27 cellular contexts compared by ENCODE assay signal in genomic region chr10:93425861-93426260, GRCh38. TPM values are rescaled to one million over a fixed set of nuclear protein-coding genes. Genes with fewer than 3 reads are reported as not detected.
DNase-seq lines count a peak whose midpoint lies in the region; ATAC-seq, FAIRE-seq and TF ChIP-seq lines count a peak whose summit lies in the region.
"Had no signal": no experiment of that assay in that cellular context is flagged by ENCODE, and none has a peak within 500 bp of the region (broad histone marks: within the 10 kb centered on the region; RNA-seq: fewer than 3 reads in every experiment).

No MANE protein-coding gene starts in this region.

- H2AFZ ChIP-seq in PC-3 (ENCODE audit: low read length) (no peak overlapping the region), osteoblast (ENCODE audit: low read length) (no peak overlapping the region)

- H3K27ac ChIP-seq in A549 (peak overlapping the region in 1 of 2 experiments; percentile 66; a peak in 3 of 6 replicates), PC-3 (ENCODE audit: low read length) (peak overlapping the region; percentile 58), esophagus (ENCODE audit: low read depth in 2 of 2, low read length in 1 of 2) (peak overlapping the region; percentile 38 to 86), osteoblast (ENCODE audit: low read depth, low read length) (peak overlapping the region; percentile 73)
- H3K27ac ChIP-seq: KMS-11, neutrophil, SJCRH30 had no signal

- H3K4me2 ChIP-seq in A549 (no peak overlapping the region), PC-3 (ENCODE audit: low read length) (no peak overlapping the region), osteoblast (ENCODE audit: insufficient read depth, low read length) (no peak overlapping the region)
- H3K4me2 ChIP-seq: KMS-11 had no signal

- H3F3A ChIP-seq in PC-3 (ENCODE audit: low read length, unreplicated experiment), result no peaks in the 10 kb centered on the region

- 91% methylated on average over 6 of the region's 6 CpGs for WGBS in A549 (ENCODE audit: missing lambda C conversion rate)
- 87 to 92% methylated on average over 6 of the region's 6 CpGs for WGBS in esophagus, 2 donors

- POLR2A ChIA-PET in A549 (lab: Yijun Ruan, JAX) (no interaction called here), PC-3 (lab: Charles Lee; ENCODE audit: unreplicated experiment) (no interaction called here), WTC11 (lab: Charles Lee) (interaction anchor here (0.7 kb wide), 1 partner anchor 20 kb away, joined by 4 read pairs; no protein-coding TSS in a partner anchor)

- TF ChIP-seq POLR2A in A549 (IDR thresholded peaks at IDR 0.05; ENCODE audit: low read length), result no peak

- H3K4me1 Mint-ChIP-seq in WTC11, result peaks cover 16% of the 10 kb centered on the region

- H3K9ac ChIP-seq in PC-3 (ENCODE audit: low read length), result no peak overlapping the region
- H3K9ac ChIP-seq: KMS-11 had no signal

- H3K4me3 ChIP-seq in A549 (no peak overlapping the region), PC-3 (ENCODE audit: low read length) (no peak overlapping the region), esophagus (ENCODE audit: low read depth in 1 of 2, low read length in 2 of 2) (no peak overlapping the region), osteoblast (ENCODE audit: insufficient read depth, low read length) (no peak overlapping the region)
- H3K4me3 ChIP-seq: HAP-1, SJCRH30 had no signal

- CTCF ChIA-PET in A549 (lab: Yijun Ruan, JAX) (interaction anchor here (0.5 to 2.6 kb wide), 4 partner anchors 18 to 735 kb away, joined by 3 to 12 read pairs (median 4); partner anchors contain the start of gene MYOF), PC-3 (lab: Charles Lee) (no interaction called here), WTC11 (lab: Charles Lee) (interaction anchor here (0.7 to 2.5 kb wide), 7 partner anchors 15 to 310 kb away, joined by 4 to 24 read pairs (median 7); partner anchors contain the start of gene MYOF)

- no peak for TF ChIP-seq EP300 in A549 (IDR thresholded peaks at IDR 0.05)

- no peak overlapping the region for H3K4me3 Mint-ChIP-seq in WTC11
- H3K4me3 Mint-ChIP-seq: activated naive CD8-positive, alpha-beta T cell treated with anti-CD3 and anti-CD28 coated beads for 36 hours; activated T-cell treated with anti-CD3 and anti-CD28 coated beads, Interleukin-2, amount 50 U/mL, for 24 hours had no signal

- TF ChIP-seq RAD21 in A549 (conservative IDR thresholded peaks at IDR 0.05 in 1 of 2, IDR thresholded peaks at IDR 0.05 in 1 of 2), result no peak

- H4K20me1 ChIP-seq in PC-3 (ENCODE audit: low read length) (no peaks in the 10 kb centered on the region), osteoblast (ENCODE audit: insufficient read depth, low read length) (peaks cover 3% of the 10 kb centered on the region)

- no peaks in the 10 kb centered on the region for H3K36me3 Mint-ChIP-seq in WTC11
- H3K36me3 Mint-ChIP-seq: CD8-positive, alpha-beta memory T cell had no signal

- H3K9me2 ChIP-seq in PC-3 (replicated peaks; ENCODE audit: low read length), result no peaks in the 10 kb centered on the region

- H3K36me3 ChIP-seq in PC-3 (ENCODE audit: low read depth, low read length), result peaks cover 53% of the 10 kb centered on the region
- peaks cover 0 to 9% of the 10 kb centered on the region in 2 donors for H3K36me3 ChIP-seq in esophagus (ENCODE audit: control insufficient read depth in 2 of 2, insufficient read depth in 2 of 2, low read length in 1 of 2)
- H3K36me3 ChIP-seq in osteoblast (ENCODE audit: insufficient read depth, low read length), result peaks cover 71% of the 10 kb centered on the region
- H3K36me3 ChIP-seq: HAP-1, neutrophil, SJCRH30 had no signal

- H3K4me1 ChIP-seq in A549 (peaks cover 30% of the 10 kb centered on the region), PC-3 (ENCODE audit: insufficient read depth, low read length) (peaks cover 6% of the 10 kb centered on the region; the same call in 1 of the 2 replicates), esophagus (ENCODE audit: control insufficient read depth in 2 of 2, insufficient read depth in 2 of 2, low read length in 1 of 2) (peaks cover 5 to 11% of the 10 kb centered on the region in 2 donors), osteoblast (ENCODE audit: insufficient read depth, low read length) (peaks cover 13% of the 10 kb centered on the region)
- H3K4me1 ChIP-seq: HAP-1, SJCRH30 had no signal

- no peak for FAIRE-seq in A549 (lab: Jason Lieb, UNC)
- FAIRE-seq: bronchial epithelial cell, endothelial cell of umbilical vein, GM12892, RCC 7860 had no signal

- ATAC-seq in A549, result peak; percentile 10 to 19; a peak in 1 of 6 replicates
- ATAC-seq in PC-3, result no peak
- ATAC-seq in WTC11, result no peak

- BruUV-seq in PC-3 (replicated peaks; lab: Mats Ljungman, UMichigan), result no TSS peak

- H3K9me3 ChIP-seq in A549, result peaks cover 6% of the 10 kb centered on the region; the same call in 2 of the 3 replicates
- H3K9me3 ChIP-seq in PC-3 (ENCODE audit: low read length), result no peaks in the 10 kb centered on the region
- no peaks in the 10 kb centered on the region for H3K9me3 ChIP-seq in esophagus (ENCODE audit: control insufficient read depth in 2 of 2, insufficient read depth in 1 of 2, low read depth in 1 of 2, low read length in 1 of 2)
- no peaks in the 10 kb centered on the region for H3K9me3 ChIP-seq in osteoblast (ENCODE audit: low read depth, low read length)
- H3K9me3 ChIP-seq: neutrophil, SJCRH30 had no signal

- DNase-seq in A549 (ENCODE audit: low read depth in 1 of 2, low spot score in 1 of 2) (no peak), PC-3 (no peak), osteoblast (ENCODE audit: insufficient read length, low spot score, missing footprints) (no peak), WTC11 (ENCODE audit: low spot score) (no peak), NCI-H446 (lab: John Stamatoyannopoulos, UW) (no peak), DMS 273 (lab: John Stamatoyannopoulos, UW; ENCODE audit: unreplicated experiment) (no peak), NCI-H748 treated with DMSO at 0.1 percent for 48 hours (lab: John Stamatoyannopoulos, UW) (no peak)
- DNase-seq: activated CD4-positive, alpha-beta T cell treated with anti-CD3 and anti-CD28 coated beads, Interleukin-2, amount 50 U/mL, for 1 hour; activated effector memory CD4-positive, alpha-beta T cell treated with anti-CD3 and anti-CD28 coated beads, Interleukin-2, amount 50 U/mL, for 16 hours; activated naive CD8-positive, alpha-beta T cell treated with anti-CD3 and anti-CD28 coated beads for 36 hours; activated T-cell treated with anti-CD3 and anti-CD28 coated beads, Interleukin-2, amount 50 U/mL, for 24 hours; anterior cingulate cortex; CD8-positive, alpha-beta memory T cell; glutamatergic neuron; mesenchymal stem cell; NCI-H2029; NCI-H524 treated with DMSO at 0.1 percent for 48 hours; SJCRH30; stimulated activated CD4-positive, alpha-beta T cell treated with anti-CD3 and anti-CD28 coated beads, Interleukin-4, amount 100 ng/mL, for 4 hours had no signal

- no peak for TF ChIP-seq CTCF in A549 (IDR thresholded peaks at IDR 0.05)
- TF ChIP-seq CTCF in PC-3 (conservative IDR thresholded peaks at IDR 0.05; ENCODE audit: low read depth, low read length), result no peak
- no peak for TF ChIP-seq CTCF in osteoblast (IDR thresholded peaks at IDR 0.05; ENCODE audit: extremely low read depth, low read depth, low read length)
- TF ChIP-seq CTCF in WTC11 (IDR thresholded peaks at IDR 0.05), result no peak

- no peak overlapping the region; the same call in 1 of the 2 replicates for H3K27ac Mint-ChIP-seq in WTC11
- H3K27ac Mint-ChIP-seq: activated naive CD8-positive, alpha-beta T cell treated with anti-CD3 and anti-CD28 coated beads for 36 hours had no signal

- H3K27me3 ChIP-seq in PC-3 (ENCODE audit: low read length) (no peaks in the 10 kb centered on the region), esophagus (ENCODE audit: control insufficient read depth in 1 of 2, insufficient read depth in 2 of 2, low read length in 2 of 2) (no peaks in the 10 kb centered on the region), osteoblast (ENCODE audit: insufficient read depth, low read length) (no peaks in the 10 kb centered on the region)
- H3K27me3 ChIP-seq: neutrophil, SJCRH30 had no signal

- no peaks in the 10 kb centered on the region for H3K27me3 Mint-ChIP-seq in WTC11 (ENCODE audit: low read depth)
- H3K27me3 Mint-ChIP-seq: activated naive CD8-positive, alpha-beta T cell treated with anti-CD3 and anti-CD28 coated beads for 36 hours; activated T-cell treated with anti-CD3 and anti-CD28 coated beads, Interleukin-2, amount 50 U/mL, for 24 hours; CD8-positive, alpha-beta memory T cell had no signal

- peaks cover 57% of the 10 kb centered on the region for H3K79me2 ChIP-seq in PC-3 (ENCODE audit: low read length)
- H3K79me2 ChIP-seq in osteoblast (ENCODE audit: insufficient read depth, low read length), result peaks cover 73% of the 10 kb centered on the region

- peaks cover 7% of the 10 kb centered on the region for H3K9me3 Mint-ChIP-seq in WTC11
- H3K9me3 Mint-ChIP-seq: activated T-cell treated with anti-CD3 and anti-CD28 coated beads, Interleukin-2, amount 50 U/mL, for 24 hours had no signal

- intact Hi-C loops in PC-3 (cut with micrococcal nuclease), result no loop called here

TF ChIP-seq in A549, 52 proteins besides CTCF, POLR2A, EP300 and RAD21 (continues in another document):
- TF ChIP-seq HOXA7 (CRISPR knock-in tag; IDR thresholded peaks at IDR 0.05) (no peak), ZC3H11A (IDR thresholded peaks at IDR 0.05) (no peak), RARB (CRISPR knock-in tag; IDR thresholded peaks at IDR 0.05) (no peak)

TF ChIP-seq in WTC11, 78 proteins besides CTCF, POLR2A, EP300 and RAD21 (continues in another document):
- TF ChIP-seq ETV6 (CRISPR knock-in tag; IDR thresholded peaks at IDR 0.05) (no peak), ESRRA (CRISPR knock-in tag; IDR thresholded peaks at IDR 0.05; ENCODE audit: borderline replicate concordance) (no peak), E2F4 (CRISPR knock-in tag; IDR thresholded peaks at IDR 0.05; ENCODE audit: borderline replicate concordance, low read depth) (no peak), ELF4 (CRISPR knock-in tag; IDR thresholded peaks at IDR 0.05; ENCODE audit: low read depth) (no peak), NFE2L1 (CRISPR knock-in tag; IDR thresholded peaks at IDR 0.05) (no peak), NFATC4 (CRISPR knock-in tag; IDR thresholded peaks at IDR 0.05) (no peak)

RNA-seq across cellular contexts. Expression of gene MYOF, which starts 56.3 kb away (rescaled TPM):
- polyA plus RNA-seq in A549 (2011; rRNA removed), result 229 and 265 TPM in 2 replicates
- 117 TPM in 2 replicates for polyA plus RNA-seq in A549 (2012; cell fraction: cytosol; rRNA removed)
- polyA plus RNA-seq in A549 (2012; cell fraction: nucleus; rRNA removed), result 127 and 200 TPM in 2 replicates
- 190 to 217 TPM (median 191 TPM) in 3 replicates for polyA plus RNA-seq in A549 (2017; fragmentation: RNase III; extraction: RNeasy Plus Mini Kit Qiagen cat#74134 plus additional on column Dnase treatment)
- 195 and 221 TPM in 2 replicates for polyA minus RNA-seq in A549 (2011; rRNA and poly(A)+ RNA removed)
- total RNA-seq in PC-3 (2014; rRNA removed), result 174 and 189 TPM in 2 replicates
- 10 to 100 TPM; 30.2 to 32.1 TPM for polyA plus RNA-seq in esophagus
- 352 and 379 TPM in 2 replicates for total RNA-seq in osteoblast
- total RNA-seq in WTC11 (2021), result 1.4 to 2.2 TPM (median 1.8 TPM) in 3 replicates
- polyA plus RNA-seq: CD8-positive, alpha-beta memory T cell had no signal

Comparison
In these comparisons a context has a peak if more than half of its experiments do, and no peak if none do; other contexts are left out.
1. ATAC-seq: peak in A549 (2 of 2); none in PC-3 (single experiment) and WTC11 (single experiment).
2. RNA of gene MYOF, which starts 56.3 kb away (total RNA-seq): 352 to 379 TPM in osteoblast and 174 to 189 TPM in PC-3; 1.4 to 2.2 TPM in WTC11; every median in the first group is over 10 times any median in the second.